8 cellular contexts compared by ENCODE assay signal in the genomic region with DNA sequence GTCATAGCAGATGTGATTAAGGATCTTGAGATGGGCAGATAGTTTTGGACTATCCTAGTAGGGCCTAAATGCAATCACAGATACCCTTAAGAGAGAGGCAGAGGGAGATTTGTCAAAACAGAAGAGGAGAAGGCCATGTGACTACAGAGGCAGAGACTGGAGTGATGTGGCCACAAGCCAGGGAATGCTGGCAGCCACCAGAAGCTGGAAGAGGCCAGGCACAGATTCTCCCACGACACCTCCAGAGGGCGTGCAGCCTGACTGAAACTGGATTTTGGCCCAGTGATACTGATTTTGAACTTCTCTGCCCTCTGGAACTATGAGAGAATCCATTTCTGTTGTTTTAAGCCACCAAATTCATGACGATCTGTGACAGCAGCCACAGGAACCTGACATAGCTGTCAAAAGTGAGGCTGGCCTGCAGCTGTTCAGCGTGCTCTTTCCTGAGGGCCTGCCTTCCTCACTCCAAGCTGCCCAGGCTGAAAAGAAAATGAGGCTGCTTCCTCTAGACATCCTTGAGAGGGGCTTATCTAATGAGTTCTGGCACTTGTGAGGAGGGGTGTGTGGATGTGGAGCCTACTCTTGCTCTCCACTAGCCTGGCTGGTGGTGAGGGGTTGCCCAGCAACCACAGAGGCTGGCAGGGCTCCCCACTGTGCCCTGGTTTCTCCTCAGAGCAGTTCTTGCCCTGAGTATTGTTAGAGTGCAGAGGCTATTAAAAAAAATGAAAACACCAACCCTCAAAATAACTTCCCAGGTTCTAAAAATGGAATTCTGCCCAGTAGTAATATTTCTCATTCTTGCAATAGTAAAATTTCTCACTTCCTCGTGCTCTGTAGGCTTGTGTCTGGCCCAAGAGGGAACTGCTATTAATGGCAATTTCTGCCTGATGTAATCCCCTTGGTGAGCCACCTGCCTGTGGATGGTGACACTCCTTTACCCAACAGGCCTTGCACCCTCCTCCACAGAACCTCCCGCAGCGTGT. TPM values are rescaled to one million over a fixed set of nuclear protein-coding genes. Genes with fewer than 3 reads are reported as not detected.
DNase-seq lines count a peak whose midpoint lies in the region; ATAC-seq and TF ChIP-seq lines count a peak whose summit lies in the region.

No MANE protein-coding gene starts in this region.

- peak overlapping the region in 2 of 9 donors; percentile 44 to 58 for H3K27ac Mint-ChIP-seq in naive thymus-derived CD4-positive, alpha-beta T cell
- H3K27ac Mint-ChIP-seq in GM23338 = no peak overlapping the region

- DNase-seq in DMS79 (lab: John Stamatoyannopoulos, UW) (peak; percentile 96), PC-9 (no peak), NCI-H226 (no peak), GM23338 (ENCODE audit: low spot score) (no peak)
- no peak for DNase-seq in naive thymus-derived CD4-positive, alpha-beta T cell
- DNase-seq in activated CD4-positive, alpha-beta T cell treated with anti-CD3 and anti-CD28 coated beads for 4 hours = no peak

- H3K36me3 ChIP-seq in PC-9 (ENCODE audit: low read depth) (no peaks in the 10 kb centered on the region; the same call in 1 of the 2 replicates), GM23338 (ENCODE audit: insufficient read depth) (no peaks in the 10 kb centered on the region)
- no peaks in the 10 kb centered on the region for H3K36me3 ChIP-seq in naive thymus-derived CD4-positive, alpha-beta T cell (ENCODE audit: control insufficient read depth in 2 of 3, insufficient read depth in 3 of 3, low read length in 3 of 3)

- H3K27me3 ChIP-seq in PC-9 (ENCODE audit: insufficient read depth, low read depth) (no peaks in the 10 kb centered on the region), GM23338 (ENCODE audit: insufficient read depth) (no peaks in the 10 kb centered on the region)
- H3K27me3 ChIP-seq in naive thymus-derived CD4-positive, alpha-beta T cell (ENCODE audit: control insufficient read depth in 2 of 2, insufficient read depth in 2 of 2, low read length in 2 of 2) = no peaks in the 10 kb centered on the region

- H4K20me1 ChIP-seq in PC-9 (ENCODE audit: insufficient read depth) (no peaks in the 10 kb centered on the region), GM23338 (replicated peaks; ENCODE audit: insufficient read depth) (no peaks in the 10 kb centered on the region)

- ATAC-seq in GM19395 (IDR thresholded peaks at IDR 0.05; ENCODE audit: unreplicated experiment) (peak; percentile 93), HG03196 (IDR thresholded peaks at IDR 0.05; ENCODE audit: unreplicated experiment) (peak; percentile 73), GM23338 (no peak)
- peak; percentile 71 for ATAC-seq in naive thymus-derived CD4-positive, alpha-beta T cell

- H3K4me1 Mint-ChIP-seq in naive thymus-derived CD4-positive, alpha-beta T cell = peaks cover 4 to 29% (median 19%) of the 10 kb centered on the region in 7 donors
- no peaks in the 10 kb centered on the region for H3K4me1 Mint-ChIP-seq in GM23338

- H3K79me2 ChIP-seq in PC-9 (ENCODE audit: low read depth) (no peaks in the 10 kb centered on the region), GM23338 (replicated peaks; ENCODE audit: insufficient read depth) (no peaks in the 10 kb centered on the region)

- H3K4me2 ChIP-seq in PC-9 (no peak overlapping the region), GM23338 (no peak overlapping the region)

- peaks cover 12% of the 10 kb centered on the region; the same call in 1 of the 2 replicates for H3K9me3 ChIP-seq in PC-9 (ENCODE audit: insufficient read depth, low read depth)
- peaks cover 0 to 3% (median 0%) of the 10 kb centered on the region in 3 experiments for H3K9me3 ChIP-seq in naive thymus-derived CD4-positive, alpha-beta T cell (ENCODE audit: control insufficient read depth in 2 of 3, low read length in 3 of 3)

- peak overlapping the region in 1 of 10 donors; percentile 28 for H3K4me3 Mint-ChIP-seq in naive thymus-derived CD4-positive, alpha-beta T cell
- H3K4me3 Mint-ChIP-seq in GM23338 = no peak overlapping the region

- no TSS peak for BruUV-seq in PC-9 (replicated peaks; lab: Mats Ljungman, UMichigan)

- TF ChIP-seq CTCF in PC-9 (conservative IDR thresholded peaks at IDR 0.05) = no peak
- no peak for TF ChIP-seq CTCF in GM23338 (conservative IDR thresholded peaks at IDR 0.05; ENCODE audit: low read depth in 2 of 2)

- peaks cover 0 to 8% (median 5%) of the 10 kb centered on the region in 5 donors for H3K36me3 Mint-ChIP-seq in naive thymus-derived CD4-positive, alpha-beta T cell
- peaks cover 9% of the 10 kb centered on the region; the same call in 2 of the 3 replicates for H3K36me3 Mint-ChIP-seq in GM23338 (ENCODE audit: low read depth)

- CTCF ChIA-PET in PC-9 (lab: Charles Lee) = interaction anchor here (0.6 to 0.9 kb wide), 2 partner anchors 11 to 29 kb away, joined by 3 to 5 read pairs; no protein-coding TSS in a partner anchor
- CTCF ChIA-PET in naive thymus-derived CD4-positive, alpha-beta T cell (lab: Charles Lee) = interaction anchor here (0.8 kb wide), 1 partner anchor 40 kb away, joined by 3 read pairs; no protein-coding TSS in a partner anchor

- H3K4me3 ChIP-seq in PC-9 (no peak overlapping the region), GM23338 (no peak overlapping the region)
- H3K4me3 ChIP-seq in naive thymus-derived CD4-positive, alpha-beta T cell (ENCODE audit: low read length) = no peak overlapping the region

- POLR2A ChIA-PET in PC-9 (lab: Charles Lee; ENCODE audit: unreplicated experiment) = no interaction called here
- POLR2A ChIA-PET in naive thymus-derived CD4-positive, alpha-beta T cell (lab: Charles Lee) = no interaction called here

- intact Hi-C loops in PC-9 (cut with micrococcal nuclease; ENCODE audit: unreplicated experiment) = no loop called here
- intact Hi-C loops in naive thymus-derived CD4-positive, alpha-beta T cell (cut with micrococcal nuclease) = no loop called here

- no peaks in the 10 kb centered on the region for H3K9me2 ChIP-seq in PC-9 (ENCODE audit: insufficient read depth)
- H3K9me2 ChIP-seq in GM23338 (ENCODE audit: insufficient read depth) = no peaks in the 10 kb centered on the region

- peaks cover 0 to 8% (median 0%) of the 10 kb centered on the region in 5 donors for H3K27me3 Mint-ChIP-seq in naive thymus-derived CD4-positive, alpha-beta T cell
- peaks cover 4% of the 10 kb centered on the region for H3K27me3 Mint-ChIP-seq in GM23338 (ENCODE audit: insufficient read depth, low read depth, poor library complexity)

- no peak overlapping the region for H2AFZ ChIP-seq in PC-9
- no peak overlapping the region for H2AFZ ChIP-seq in GM23338

- H3K4me1 ChIP-seq in PC-9 (replicated peaks; ENCODE audit: insufficient read depth) (peaks cover 10% of the 10 kb centered on the region), GM23338 (ENCODE audit: insufficient read depth) (no peaks in the 10 kb centered on the region)
- no peaks in the 10 kb centered on the region for H3K4me1 ChIP-seq in naive thymus-derived CD4-positive, alpha-beta T cell (ENCODE audit: control insufficient read depth in 2 of 2, insufficient read depth in 2 of 2, low read length in 2 of 2)

- H3K9me3 Mint-ChIP-seq in naive thymus-derived CD4-positive, alpha-beta T cell = peaks cover 0 to 10% (median 4%) of the 10 kb centered on the region in 11 donors
- H3K9me3 Mint-ChIP-seq in GM23338 = peaks cover 13% of the 10 kb centered on the region; the same call in 2 of the 3 replicates

- H3K27ac ChIP-seq in PC-9 (peak overlapping the region; percentile 51), GM23338 (ENCODE audit: low read depth) (no peak overlapping the region)
- no peak overlapping the region for H3K27ac ChIP-seq in naive thymus-derived CD4-positive, alpha-beta T cell (ENCODE audit: low read depth, low read length)

- peaks cover 13% of the 10 kb centered on the region; the same call in 1 of the 2 replicates for H3F3A ChIP-seq in PC-9 (ENCODE audit: insufficient read depth, low read depth)
- no peaks in the 10 kb centered on the region for H3F3A ChIP-seq in GM23338 (replicated peaks; ENCODE audit: low read depth)

TF ChIP-seq in GM23338, 12 proteins besides CTCF, POLR2A, EP300 and RAD21 (continues in another document):
- TF ChIP-seq JUNB (IDR thresholded peaks at IDR 0.05; ENCODE audit: unreplicated experiment) (no peak), POLR2AphosphoS5 (IDR thresholded peaks at IDR 0.05; ENCODE audit: low read depth) (no peak), NANOG (IDR thresholded peaks at IDR 0.05; ENCODE audit: borderline replicate concordance) (no peak), EZH2 (IDR thresholded peaks at IDR 0.05; ENCODE audit: low read depth, unreplicated experiment) (no peak)
- TF ChIP-seq, protein P1, sequence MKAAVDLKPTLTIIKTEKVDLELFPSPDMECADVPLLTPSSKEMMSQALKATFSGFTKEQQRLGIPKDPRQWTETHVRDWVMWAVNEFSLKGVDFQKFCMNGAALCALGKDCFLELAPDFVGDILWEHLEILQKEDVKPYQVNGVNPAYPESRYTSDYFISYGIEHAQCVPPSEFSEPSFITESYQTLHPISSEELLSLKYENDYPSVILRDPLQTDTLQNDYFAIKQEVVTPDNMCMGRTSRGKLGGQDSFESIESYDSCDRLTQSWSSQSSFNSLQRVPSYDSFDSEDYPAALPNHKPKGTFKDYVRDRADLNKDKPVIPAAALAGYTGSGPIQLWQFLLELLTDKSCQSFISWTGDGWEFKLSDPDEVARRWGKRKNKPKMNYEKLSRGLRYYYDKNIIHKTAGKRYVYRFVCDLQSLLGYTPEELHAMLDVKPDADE (IDR thresholded peaks at IDR 0.05) = no peak

RNA-seq across cellular contexts. Expression of a gene that starts 52.4 kb away (rescaled TPM):
- total RNA-seq in PC-9 (2021) = 0.68 and 1.2 TPM in 2 replicates
- not detected for total RNA-seq in naive thymus-derived CD4-positive, alpha-beta T cell
- not detected for polyA plus RNA-seq in naive thymus-derived CD4-positive, alpha-beta T cell
- total RNA-seq in GM23338 (2014; rRNA removed; shearing (Covaris generic)) = not detected in 2 replicates
- not detected in 2 replicates for polyA plus RNA-seq in GM23338 (2016; fragmentation: Nextera tagmentation; extraction: Ambion mirVana)
